Comparison of ENCODE assay signal across 8 cellular contexts in genomic region chr15:76123031-76123430, GRCh38.
"Had no signal": no experiment of that assay in that cellular context is flagged by ENCODE, and none has a peak within 500 bp of the region (broad histone marks: within the 10 kb centered on the region; RNA-seq: fewer than 3 reads in every experiment).

No MANE protein-coding gene starts in this region.

- H3K4me3 Mint-ChIP-seq: GM23338, H9 had no signal

- FAIRE-seq: H1, H54, HTR-8/SVneo, K562 had no signal

- DNase-seq: H9, HCEC 1CT, IMR-90 had no signal

- ATAC-seq: GM23338, K562 had no signal

- H3K27ac Mint-ChIP-seq: GM23338, H9 had no signal

- H3K4me2 ChIP-seq: GM23338 had no signal

- H3K4me3 ChIP-seq: GM23338, K562 had no signal

- H2AFZ ChIP-seq: GM23338 had no signal
